In the genomic region with DNA sequence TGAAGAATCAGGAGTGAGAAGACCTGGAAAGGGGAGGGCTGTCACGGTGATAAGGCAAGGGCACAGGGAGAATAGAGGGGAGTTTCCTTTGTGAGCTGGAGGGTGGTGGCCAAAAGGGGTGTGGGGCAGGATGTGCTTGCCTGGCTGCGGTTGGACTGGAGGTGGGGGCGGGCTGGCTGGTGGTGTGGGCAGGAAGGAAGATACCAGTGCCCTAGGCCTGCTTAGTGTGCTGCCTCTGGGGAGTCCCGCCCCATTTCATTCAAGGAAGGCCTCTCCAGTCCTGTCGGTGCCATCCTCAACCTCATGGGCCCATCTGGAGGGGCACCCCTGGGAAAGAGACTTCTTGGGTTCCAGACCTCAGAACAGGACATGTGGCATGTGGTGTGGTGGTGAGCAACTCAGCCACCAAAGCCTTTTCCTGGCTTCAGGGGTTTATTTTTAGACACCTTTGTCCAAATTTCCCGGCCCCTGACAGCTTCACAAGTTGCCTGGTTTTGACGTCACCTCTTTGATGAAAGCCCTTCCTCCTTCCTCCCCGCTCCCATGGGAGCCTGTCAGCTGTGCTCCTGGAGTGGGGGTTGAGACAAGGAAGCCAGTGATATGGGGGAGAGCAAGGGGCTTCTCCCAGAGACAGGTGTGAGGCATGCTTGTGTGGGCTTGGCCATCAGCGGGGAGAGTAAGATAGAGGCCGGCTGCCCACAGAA, we compare ENCODE assay signal across 10 cellular contexts. TPM values are rescaled to one million over a fixed set of nuclear protein-coding genes. Genes with fewer than 3 reads are reported as not detected.
DNase-seq lines count a peak whose midpoint lies in the region; ATAC-seq, FAIRE-seq and TF ChIP-seq lines count a peak whose summit lies in the region.
"Had no signal": no experiment of that assay in that cellular context is flagged by ENCODE, and none has a peak within 500 bp of the region (broad histone marks: within the 10 kb centered on the region; RNA-seq: fewer than 3 reads in every experiment).

No MANE protein-coding gene starts in this region.

- peak; percentile 83 for DNase-seq in SKM-1 (lab: John Stamatoyannopoulos, UW; ENCODE audit: unreplicated experiment)
- peak; percentile 94 for DNase-seq in activated naive CD4-positive, alpha-beta T cell treated with anti-CD3 and anti-CD28 coated beads, Interleukin-2, amount 10 ng/mL, durations not matched to agents 7 days and 5 days
- peak; percentile 65 for DNase-seq in keratinocyte (ENCODE audit: low read depth, low spot score)
- DNase-seq in stimulated activated CD8-positive, alpha-beta memory T cell treated with anti-CD3 and anti-CD28 coated beads, Interleukin-12 subunit alpha, Interleukin-12 subunit beta, amount 100 ng/mL, for 4 hours (ENCODE audit: low read depth), result peak; percentile 71
- no peak for DNase-seq in NCI-H1092 (lab: John Stamatoyannopoulos, UW)

- no peak for ATAC-seq in HG03095 (IDR thresholded peaks at IDR 0.05; ENCODE audit: unreplicated experiment)

- H3K27me3 Mint-ChIP-seq in activated naive CD4-positive, alpha-beta T cell treated with anti-CD3 and anti-CD28 coated beads, Interleukin-2, amount 10 ng/mL, durations not matched to agents 7 days and 5 days, result no peaks in the 10 kb centered on the region

- dilution Hi-C loops in keratinocyte (cut with MboI; ENCODE audit: extremely low pct_ligation_motif_present, low sequenced_read_pairs), result no loop called here

- H3K27ac ChIP-seq in BLaER1 treated with 17β-estradiol and CSF1 and Interleukin-3, amounts not matched to agents 10 nM and 100 nM, result peak overlapping the region; percentile 59 to 87 (median 84)
- no peak overlapping the region for H3K27ac ChIP-seq in HEK293 (ENCODE audit: extremely low read depth, low read depth, low read length)
- peak overlapping the region; percentile 54 for H3K27ac ChIP-seq in keratinocyte (ENCODE audit: control insufficient read depth, insufficient read depth, low read length)
- H3K27ac ChIP-seq: C4-2B had no signal

- peak overlapping the region; percentile 67 to 79 (median 72) for H3K9ac ChIP-seq in BLaER1 treated with 17β-estradiol and CSF1 and Interleukin-3, amounts not matched to agents 10 nM and 100 nM
- H3K9ac ChIP-seq in keratinocyte (ENCODE audit: control insufficient read depth, extremely low read depth, insufficient read depth, low read length), result peak overlapping the region; percentile 10

- TF ChIP-seq CTCF in HEK293 (tag by site-specific recombination; IDR thresholded peaks at IDR 0.05) (no peak), keratinocyte (optimal IDR thresholded peaks at IDR 0.05 in 1 of 3, IDR thresholded peaks at IDR 0.05 in 1 of 3, conservative IDR thresholded peaks at IDR 0.05 in 1 of 3; ENCODE audit: extremely low read depth in 1 of 3, insufficient read depth in 2 of 3, low read length in 3 of 3) (no peak)

- H3K4me3 ChIP-seq in BLaER1 treated with 17β-estradiol and CSF1 and Interleukin-3, amounts not matched to agents 10 nM and 100 nM, result peak overlapping the region in 9 of 10 experiments; percentile 14 to 67 (median 52); a peak in 15 of 20 replicates
- H3K4me3 ChIP-seq in HEK293 (ENCODE audit: low read depth, low read length) (no peak overlapping the region), keratinocyte (ENCODE audit: control insufficient read depth in 2 of 3, extremely low read depth in 1 of 3, insufficient read depth in 2 of 3, low read depth in 1 of 3, low read length in 3 of 3) (no peak overlapping the region)

- H3K4me2 ChIP-seq in BLaER1 treated with 17β-estradiol and CSF1 and Interleukin-3, amounts not matched to agents 10 nM and 100 nM, result peak overlapping the region; percentile 93 to 100 (median 98)
- H3K4me2 ChIP-seq in keratinocyte (ENCODE audit: control insufficient read depth, extremely low read depth, insufficient read depth, low read depth, low read length), result peak overlapping the region; percentile 65

- peaks cover 16 to 51% (median 33%) of the 10 kb centered on the region in 11 experiments; a peak in 17 of 22 replicates for H4K20me1 ChIP-seq in BLaER1 treated with 17β-estradiol and CSF1 and Interleukin-3, amounts not matched to agents 10 nM and 100 nM
- no peaks in the 10 kb centered on the region for H4K20me1 ChIP-seq in keratinocyte (ENCODE audit: control insufficient read depth, extremely low read depth, insufficient read depth, low read length)

- peaks cover 47 to 80% (median 62%) of the 10 kb centered on the region in 11 experiments for H3K36me3 ChIP-seq in BLaER1 treated with 17β-estradiol and CSF1 and Interleukin-3, amounts not matched to agents 10 nM and 100 nM
- peaks cover 0 to 90% of the 10 kb centered on the region in 2 experiments; a peak in 2 of 3 replicates for H3K36me3 ChIP-seq in HEK293 (ENCODE audit: control insufficient read depth in 2 of 2, insufficient read depth in 1 of 2, low read length in 2 of 2)
- peaks cover 15 to 35% of the 10 kb centered on the region in 2 experiments for H3K36me3 ChIP-seq in keratinocyte (ENCODE audit: control insufficient read depth in 2 of 2, extremely low read depth in 1 of 2, insufficient read depth in 2 of 2, low read length in 2 of 2)

- no peaks in the 10 kb centered on the region for H3K9me3 ChIP-seq in BLaER1 treated with 17β-estradiol and CSF1 and Interleukin-3, amounts not matched to agents 10 nM and 100 nM (replicated peaks in 1 of 11)
- H3K9me3 ChIP-seq in HEK293 (ENCODE audit: control insufficient read depth, insufficient read depth, low read depth, low read length) (no peaks in the 10 kb centered on the region), keratinocyte (ENCODE audit: control insufficient read depth, low read depth, low read length) (no peaks in the 10 kb centered on the region)

- H3K9me1 ChIP-seq in keratinocyte (ENCODE audit: control insufficient read depth, extremely low read depth, insufficient read depth, low read length), result peaks cover 3% of the 10 kb centered on the region

- no peaks in the 10 kb centered on the region for H3K27me3 ChIP-seq in BLaER1 treated with 17β-estradiol and CSF1 and Interleukin-3, amounts not matched to agents 10 nM and 100 nM
- H3K27me3 ChIP-seq in keratinocyte (ENCODE audit: control insufficient read depth, extremely low read depth, insufficient read depth, low read length), result no peaks in the 10 kb centered on the region

- peak overlapping the region; percentile 59 for H3K4me3 Mint-ChIP-seq in activated naive CD4-positive, alpha-beta T cell treated with anti-CD3 and anti-CD28 coated beads, Interleukin-2, amount 10 ng/mL, durations not matched to agents 7 days and 5 days

- peak overlapping the region; percentile 88 for H3K27ac Mint-ChIP-seq in activated naive CD4-positive, alpha-beta T cell treated with anti-CD3 and anti-CD28 coated beads, Interleukin-2, amount 10 ng/mL, durations not matched to agents 7 days and 5 days

- peaks cover 73% of the 10 kb centered on the region for H3K36me3 Mint-ChIP-seq in activated naive CD4-positive, alpha-beta T cell treated with anti-CD3 and anti-CD28 coated beads, Interleukin-2, amount 10 ng/mL, durations not matched to agents 7 days and 5 days

- no peaks in the 10 kb centered on the region for H3K9me3 Mint-ChIP-seq in activated naive CD4-positive, alpha-beta T cell treated with anti-CD3 and anti-CD28 coated beads, Interleukin-2, amount 10 ng/mL, durations not matched to agents 7 days and 5 days

- H3K79me2 ChIP-seq in keratinocyte (ENCODE audit: control insufficient read depth, insufficient read depth, low read length), result no peaks in the 10 kb centered on the region

- peaks cover 92 to 100% (median 96%) of the 10 kb centered on the region in 10 experiments for H3K4me1 ChIP-seq in BLaER1 treated with 17β-estradiol and CSF1 and Interleukin-3, amounts not matched to agents 10 nM and 100 nM
- H3K4me1 ChIP-seq in HEK293 (ENCODE audit: control insufficient read depth, insufficient read depth, low read length) (no peaks in the 10 kb centered on the region), keratinocyte (ENCODE audit: control insufficient read depth, extremely low read depth, insufficient read depth, low read length) (peaks cover 37% of the 10 kb centered on the region)

- H3K4me1 Mint-ChIP-seq in activated naive CD4-positive, alpha-beta T cell treated with anti-CD3 and anti-CD28 coated beads, Interleukin-2, amount 10 ng/mL, durations not matched to agents 7 days and 5 days, result peaks cover 83% of the 10 kb centered on the region

- POLR2A ChIA-PET in HEK293 (lab: Yijun Ruan, JAX), result no interaction called here

- no peak overlapping the region for H2AFZ ChIP-seq in keratinocyte (ENCODE audit: control insufficient read depth, low read length)

- FAIRE-seq in keratinocyte (lab: Jason Lieb, UNC), result peak; percentile 34
- FAIRE-seq: endothelial cell of umbilical vein had no signal

- CTCF ChIA-PET in HEK293 (lab: Yijun Ruan, JAX), result interaction anchor here (0.7 kb wide), 1 partner anchor 81 kb away, joined by 3 read pairs; no protein-coding TSS in a partner anchor
- CTCF ChIA-PET in activated naive CD4-positive, alpha-beta T cell treated with anti-CD3 and anti-CD28 coated beads, Interleukin-2, amount 10 ng/mL, durations not matched to agents 7 days and 5 days (lab: Charles Lee), result interaction anchor here (0.9 to 2.6 kb wide), 11 partner anchors 8 to 299 kb away, joined by 3 to 11 read pairs (median 7); no protein-coding TSS in a partner anchor

TF ChIP-seq in HEK293, 187 proteins besides CTCF, POLR2A, EP300 and RAD21 (continues in another document):
- TF ChIP-seq ZNF2 (tag by site-specific recombination; IDR thresholded peaks at IDR 0.05), result no peak

RNA-seq across cellular contexts. Expression of gene TEX264, which starts 15.6 kb away (rescaled TPM):
- 35.8 to 52.3 TPM (median 49.7 TPM) in 3 replicates for polyA plus RNA-seq in keratinocyte
- polyA plus RNA-seq in keratinocyte (2011; ENCODE audit: low read depth), result 11.5 TPM
- 33.1 and 48.3 TPM in 2 replicates for polyA plus RNA-seq in keratinocyte (2011; cell fraction: cytosol; rRNA removed)
- 52.0 and 59.8 TPM in 2 replicates for polyA plus RNA-seq in keratinocyte (2011; cell fraction: nucleus; rRNA removed)
- polyA plus RNA-seq in keratinocyte (2012; ENCODE audit: low replicate concordance), result 37.7 and 40.4 TPM in 2 replicates
- polyA minus RNA-seq in keratinocyte, result 41.1 to 71.2 TPM (median 63.0 TPM) in 3 replicates
- 47.2 TPM for polyA minus RNA-seq in keratinocyte (2011; cell fraction: cytosol; rRNA and poly(A)+ RNA removed)
- polyA minus RNA-seq in keratinocyte (2011; cell fraction: nucleus; rRNA and poly(A)+ RNA removed), result 26.6 and 31.4 TPM in 2 replicates

RNA-seq across cellular contexts. Expression of gene GRM2, which starts 20.2 kb away (rescaled TPM):
- 0.03 to 0.07 TPM (median 0.04 TPM) in 3 replicates for polyA plus RNA-seq in keratinocyte
- polyA plus RNA-seq in keratinocyte (2011; ENCODE audit: low read depth), result 0.14 TPM
- polyA plus RNA-seq in keratinocyte (2011; cell fraction: cytosol; rRNA removed), result 0.06 TPM in 1 of 2 replicates, not detected in the other
- polyA plus RNA-seq in keratinocyte (2011; cell fraction: nucleus; rRNA removed), result 0.14 and 0.31 TPM in 2 replicates
- polyA plus RNA-seq in keratinocyte (2012; ENCODE audit: low replicate concordance), result 0.06 and 0.24 TPM in 2 replicates
- 0.03 to 0.23 TPM in 2 of 3 replicates, not detected in the other for polyA minus RNA-seq in keratinocyte
- polyA minus RNA-seq in keratinocyte (2011; cell fraction: cytosol; rRNA and poly(A)+ RNA removed), result not detected
- 0.11 and 0.62 TPM in 2 replicates for polyA minus RNA-seq in keratinocyte (2011; cell fraction: nucleus; rRNA and poly(A)+ RNA removed)

Comparison
In these comparisons a context has a peak if more than half of its experiments do, and no peak if none do; other contexts are left out.
1. H3K4me3 ChIP-seq: peak in BLaER1 treated with 17β-estradiol and CSF1 and Interleukin-3, amounts not matched to agents 10 nM and 100 nM (9 of 10); none in HEK293 (single experiment) and keratinocyte (0 of 3).